ENCODE assay signal across 26 cellular contexts in the genomic region with DNA sequence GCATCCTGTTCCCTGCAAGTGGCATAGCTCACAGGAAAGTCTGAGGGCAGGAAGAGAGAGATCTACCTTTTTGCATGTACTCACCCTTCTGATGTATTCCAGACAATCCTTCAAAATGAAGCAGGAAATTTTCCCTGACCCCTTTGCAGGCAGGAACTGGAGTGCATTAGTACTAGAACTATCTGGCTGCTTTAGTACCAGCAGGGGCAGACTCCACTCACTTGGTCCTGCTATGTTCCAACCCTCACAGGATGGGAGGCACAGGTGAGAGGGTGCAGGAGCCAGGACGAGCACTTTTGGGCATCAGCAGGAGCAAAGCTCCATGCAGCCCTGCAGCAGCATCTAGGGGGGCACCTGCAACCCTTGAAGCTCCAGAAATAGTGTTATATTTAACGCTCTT.
"Had no signal": no experiment of that assay in that cellular context is flagged by ENCODE, and none has a peak within 500 bp of the region (broad histone marks: within the 10 kb centered on the region; RNA-seq: fewer than 3 reads in every experiment).

No MANE protein-coding gene starts in this region.

- H3K4me2 ChIP-seq: neural progenitor cell had no signal

- H3K4me1 Mint-ChIP-seq: nephron; neural progenitor cell; stimulated activated effector memory CD8-positive, alpha-beta T cell treated with anti-CD3 and anti-CD28 coated beads, Interleukin-12 subunit alpha, Interleukin-12 subunit beta, amount 100 ng/mL, for 72 hours; stimulated activated naive B cell treated with anti-CD40 and anti-IgM and Interleukin-4, amounts not matched to agents 10 μg/mL and 1 μg/mL and 100 μg/mL, for 72 hours had no signal

- H3K79me2 ChIP-seq: parathyroid adenoma had no signal

- H3K27ac Mint-ChIP-seq: nephron; neural progenitor cell; progenitor cell of endocrine pancreas; stimulated activated effector memory CD8-positive, alpha-beta T cell treated with anti-CD3 and anti-CD28 coated beads, Interleukin-12 subunit alpha, Interleukin-12 subunit beta, amount 100 ng/mL, for 72 hours; stimulated activated naive B cell treated with anti-CD40 and anti-IgM and Interleukin-4, amounts not matched to agents 10 μg/mL and 1 μg/mL and 100 μg/mL, for 72 hours; stimulated activated naive CD8-positive, alpha-beta T cell treated with anti-CD3 and anti-CD28 coated beads, Interleukin-15, Interleukin-2, amounts not matched to agents 100 ng/mL and 50 ng/mL, for 24 hours had no signal

- DNase-seq: occipital lobe; ovary; psoas muscle; right lobe of liver; sigmoid colon; small intestine; stimulated activated CD4-positive, alpha-beta T cell treated with anti-CD3 and anti-CD28 coated beads, Interleukin-15, amount 100 ng/mL, for 24 hours; stimulated activated CD4-positive, alpha-beta T cell treated with anti-CD3 and anti-CD28 coated beads, Interleukin-2, amount 100 ng/mL, for 24 hours; stimulated activated CD4-positive, alpha-beta T cell treated with anti-CD3 and anti-CD28 coated beads, Interleukin-2, amount 100 ng/mL, for 48 hours; stimulated activated CD4-positive, alpha-beta T cell treated with anti-CD3 and anti-CD28 coated beads, Interleukin-4, amount 100 ng/mL, for 24 hours; stimulated activated naive B cell treated with anti-CD40 and anti-IgM and Interleukin-4, amounts not matched to agents 10 μg/mL and 1 μg/mL and 100 μg/mL, for 72 hours; stimulated activated naive CD4-positive, alpha-beta T cell treated with Interleukin-2 at 50 U/mL for 16 hours; stomach; thyroid gland; trophoblast cell had no signal

- H3K36me3 ChIP-seq: neural progenitor cell, ovary, right lobe of liver, sigmoid colon, stomach, thoracic aorta, thyroid gland, tibial nerve, upper lobe of left lung, vagina had no signal

- H3K27ac ChIP-seq: neural progenitor cell, ovary, parathyroid adenoma, psoas muscle, right lobe of liver, sigmoid colon, stomach, thoracic aorta, thyroid gland, tibial nerve, upper lobe of left lung, vagina had no signal

- H2AFZ ChIP-seq: neural progenitor cell, parathyroid adenoma had no signal

- H3K4me3 ChIP-seq: neural progenitor cell, ovary, psoas muscle, right lobe of liver, sigmoid colon, stomach, thoracic aorta, thyroid gland, tibial nerve, upper lobe of left lung, vagina had no signal

- H3K4me3 Mint-ChIP-seq: nephron; neural progenitor cell; stimulated activated effector memory CD8-positive, alpha-beta T cell treated with anti-CD3 and anti-CD28 coated beads, Interleukin-12 subunit alpha, Interleukin-12 subunit beta, amount 100 ng/mL, for 72 hours; stimulated activated naive B cell treated with anti-CD40 and anti-IgM and Interleukin-4, amounts not matched to agents 10 μg/mL and 1 μg/mL and 100 μg/mL, for 72 hours; stimulated activated naive CD8-positive, alpha-beta T cell treated with anti-CD3 and anti-CD28 coated beads, Interleukin-15, Interleukin-2, amounts not matched to agents 100 ng/mL and 50 ng/mL, for 24 hours had no signal

- H3K9me3 ChIP-seq: ovary, psoas muscle, right lobe of liver, sigmoid colon, stomach, thoracic aorta, thyroid gland, tibial nerve, upper lobe of left lung, vagina had no signal

- ATAC-seq: psoas muscle; right cardiac atrium; stimulated activated naive B cell treated with anti-CD40 and anti-IgM and Interleukin-4, amounts not matched to agents 10 μg/mL and 1 μg/mL and 100 μg/mL, for 72 hours had no signal

- H3K4me1 ChIP-seq: neural progenitor cell, parathyroid adenoma, psoas muscle, right lobe of liver, sigmoid colon, stomach, thyroid gland, tibial nerve, upper lobe of left lung had no signal

- H3K9ac ChIP-seq: neural progenitor cell, parathyroid adenoma had no signal

- H3K27me3 ChIP-seq: neural progenitor cell, ovary, right lobe of liver, sigmoid colon, stomach, thyroid gland, tibial nerve, upper lobe of left lung, vagina had no signal

- H3K36me3 Mint-ChIP-seq: neural progenitor cell; stimulated activated effector memory CD8-positive, alpha-beta T cell treated with anti-CD3 and anti-CD28 coated beads, Interleukin-12 subunit alpha, Interleukin-12 subunit beta, amount 100 ng/mL, for 72 hours; stimulated activated naive B cell treated with anti-CD40 and anti-IgM and Interleukin-4, amounts not matched to agents 10 μg/mL and 1 μg/mL and 100 μg/mL, for 72 hours had no signal

- H3K9me3 Mint-ChIP-seq: nephron; neural progenitor cell; stimulated activated effector memory CD8-positive, alpha-beta T cell treated with anti-CD3 and anti-CD28 coated beads, Interleukin-12 subunit alpha, Interleukin-12 subunit beta, amount 100 ng/mL, for 72 hours; stimulated activated naive B cell treated with anti-CD40 and anti-IgM and Interleukin-4, amounts not matched to agents 10 μg/mL and 1 μg/mL and 100 μg/mL, for 72 hours; stimulated activated naive CD8-positive, alpha-beta T cell treated with anti-CD3 and anti-CD28 coated beads, Interleukin-15, Interleukin-2, amounts not matched to agents 100 ng/mL and 50 ng/mL, for 24 hours had no signal
